14 cellular contexts compared by ENCODE assay signal in the genomic region with DNA sequence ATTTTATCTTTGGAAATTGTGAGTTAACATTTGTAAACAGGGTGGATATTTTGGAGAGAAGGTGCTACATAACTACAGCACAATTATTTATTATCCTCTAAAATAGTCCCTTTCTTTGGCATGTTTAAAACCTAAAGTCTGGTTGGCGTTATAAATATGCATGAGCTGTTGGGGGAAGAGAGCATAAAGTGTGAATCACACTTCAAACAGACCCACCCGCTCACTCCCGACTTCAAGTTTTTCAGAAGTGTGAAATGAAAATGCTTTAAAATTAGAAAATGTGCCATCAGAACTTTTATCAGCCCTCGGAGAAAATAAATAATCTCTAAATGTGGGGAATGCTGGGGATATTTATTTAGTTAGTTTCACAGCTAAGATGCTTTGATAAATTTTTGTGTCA.
A peak's percentile ranks its signal among the peaks of the same experiment; 100 is the strongest.
DNase-seq lines count a peak whose midpoint lies in the region.
"Had no signal": no experiment of that assay in that cellular context is flagged by ENCODE, and none has a peak within 500 bp of the region (broad histone marks: within the 10 kb centered on the region; RNA-seq: fewer than 3 reads in every experiment).

No MANE protein-coding gene starts in this region.

- H3K27me3 ChIP-seq in H7 (ENCODE audit: control insufficient read depth, insufficient read depth, low read length): no peaks in the 10 kb centered on the region
- H3K27me3 ChIP-seq: BLaER1 treated with 17β-estradiol and CSF1 and Interleukin-3, amounts not matched to agents 10 nM and 100 nM had no signal

- H3K4me3 ChIP-seq in H7 (ENCODE audit: insufficient read depth, low read depth, low read length): no peak overlapping the region
- H3K4me3 ChIP-seq: A549; BLaER1 treated with 17β-estradiol and CSF1 and Interleukin-3, amounts not matched to agents 10 nM and 100 nM had no signal

- peak; percentile 61 for DNase-seq in astrocyte of the hippocampus (ENCODE audit: low read depth, low spot score)
- peak; percentile 16 for DNase-seq in middle frontal gyrus (ENCODE audit: extremely low spot score, low spot score)
- DNase-seq in superior temporal gyrus (ENCODE audit: extremely low spot score): peak; percentile 33
- no peak for DNase-seq in H7
- no peak for DNase-seq in stimulated activated CD4-positive, alpha-beta T cell treated with anti-CD3 and anti-CD28 coated beads, Interleukin-4, amount 100 ng/mL, for 24 hours
- DNase-seq: AML-193; Caco-2; Calu3; CD4-positive, alpha-beta T cell; CD8-positive, alpha-beta T cell; DMS79 treated with DMSO at 0.1 percent for 48 hours; GF-D8 had no signal

- no peaks in the 10 kb centered on the region for H3K36me3 ChIP-seq in H7 (replicated peaks; ENCODE audit: control insufficient read depth, insufficient read depth, low read length)
- H3K36me3 ChIP-seq: BLaER1 treated with 17β-estradiol and CSF1 and Interleukin-3, amounts not matched to agents 10 nM and 100 nM had no signal

Comparison
In these comparisons a context has a peak if more than half of its experiments do, and no peak if none do; other contexts are left out.
1. DNase-seq: peak in astrocyte of the hippocampus (single experiment), middle frontal gyrus (single experiment) and superior temporal gyrus (single experiment); none in H7 (single experiment) and stimulated activated CD4-positive, alpha-beta T cell treated with anti-CD3 and anti-CD28 coated beads, Interleukin-4, amount 100 ng/mL, for 24 hours (single experiment).